Comparison of ENCODE assay signal across 8 cellular contexts in the genomic region with DNA sequence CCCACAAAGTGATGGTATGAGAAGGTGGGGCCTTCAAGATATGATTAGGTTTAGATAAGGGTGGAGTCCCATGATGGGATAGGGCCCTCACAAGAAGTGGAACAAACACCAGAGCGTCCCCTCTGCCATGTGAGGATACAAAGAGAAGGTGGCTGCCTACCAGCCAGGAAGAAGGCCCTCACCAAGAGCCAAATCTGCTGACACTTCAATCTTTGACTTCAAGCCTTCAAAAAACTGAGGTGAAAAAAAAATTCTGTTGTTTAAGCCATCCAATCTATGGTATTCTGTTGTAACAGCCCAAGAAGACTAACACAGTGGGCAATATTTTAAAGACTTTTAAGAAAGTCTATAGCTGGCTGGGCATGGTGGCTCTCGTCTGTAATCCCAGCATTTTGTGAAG.
"Had no signal": no experiment of that assay in that cellular context is flagged by ENCODE, and none has a peak within 500 bp of the region (broad histone marks: within the 10 kb centered on the region; RNA-seq: fewer than 3 reads in every experiment).

No MANE protein-coding gene starts in this region.

- FAIRE-seq: G401.6, GM12878, GM12891, GM12892, GM18507, GM19239 had no signal

- H3K4me3 ChIP-seq: GM12878 had no signal

- ATAC-seq: GM12878 had no signal

- DNase-seq: GDM1, GF-D8 had no signal
